Comparison of ENCODE assay signal across 18 cellular contexts in the genomic region with DNA sequence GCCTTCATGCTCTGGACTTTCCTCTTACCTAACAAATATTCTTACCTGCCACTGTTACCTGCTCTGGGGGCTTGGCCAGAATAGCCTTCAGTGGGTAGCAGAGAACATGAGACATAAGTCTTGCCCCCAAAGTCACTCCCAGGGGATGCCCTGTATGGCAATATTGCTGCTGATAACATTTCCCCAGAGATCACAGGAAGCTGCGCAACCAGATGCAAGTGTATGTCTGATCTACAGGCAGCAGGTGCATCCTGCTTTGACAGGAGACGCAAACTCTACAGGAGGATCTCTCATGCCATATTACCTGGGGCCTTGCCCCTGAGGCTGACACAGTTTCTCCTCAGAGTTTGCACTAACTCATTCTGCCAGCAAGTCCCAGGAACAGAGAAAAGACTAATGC.
DNase-seq lines count a peak whose midpoint lies in the region; ATAC-seq and TF ChIP-seq lines count a peak whose summit lies in the region.
"Had no signal": no experiment of that assay in that cellular context is flagged by ENCODE, and none has a peak within 500 bp of the region (broad histone marks: within the 10 kb centered on the region; RNA-seq: fewer than 3 reads in every experiment).

No MANE protein-coding gene starts in this region.

- no peak overlapping the region for H2AFZ ChIP-seq in hepatocyte

- no peak overlapping the region for H3K27ac ChIP-seq in hepatocyte
- H3K27ac ChIP-seq: A549, cardiac muscle cell, uterus had no signal

- H3K4me3 Mint-ChIP-seq in T-helper 17 cell (peak overlapping the region; percentile 78), progenitor cell of endocrine pancreas (ENCODE audit: low read depth) (no peak overlapping the region)

- no peak overlapping the region for H3K4me2 ChIP-seq in hepatocyte
- H3K4me2 ChIP-seq: A549 had no signal

- H3K27ac Mint-ChIP-seq in T-helper 17 cell (peak overlapping the region; percentile 96), progenitor cell of endocrine pancreas (no peak overlapping the region)

- 100% methylated on average over 2 of the region's 2 CpGs for WGBS in hepatocyte (ENCODE audit: low lambda C conversion rate, missing lambda C conversion rate)

- DNase-seq in NCI-H510A treated with DMSO at 0.1 percent for 48 hours (lab: John Stamatoyannopoulos, UW), result peak; percentile 41
- DNase-seq in NCI-H510A (lab: John Stamatoyannopoulos, UW), result no peak
- peak; percentile 95 for DNase-seq in Jurkat, Clone E6-1 (ENCODE audit: low read depth, low spot score)
- DNase-seq in T-helper 17 cell, result peak in 2 of 3 donors; percentile 32 to 34
- DNase-seq in NCI-H1694 treated with DMSO at 0.1 percent for 48 hours (lab: John Stamatoyannopoulos, UW), result no peak
- DNase-seq in hepatocyte (ENCODE audit: low spot score), result no peak
- DNase-seq in progenitor cell of endocrine pancreas (ENCODE audit: low spot score, unreplicated experiment), result no peak
- DNase-seq: activated CD4-positive, CD25-positive, alpha-beta regulatory T cell treated with anti-CD3 and anti-CD28 coated beads, Interleukin-2, amount 50 U/mL, for 72 hours; COR-L47; mesenchymal stem cell; NCI-H1092; PC-3; stimulated activated naive CD8-positive, alpha-beta T cell treated with anti-CD3 and anti-CD28 coated beads, Interleukin-15, Interleukin-2, amounts not matched to agents 100 U/mL and 50 U/mL, for 24 hours; SW 1271; uterus had no signal

- no peaks in the 10 kb centered on the region for H4K20me1 ChIP-seq in hepatocyte (ENCODE audit: insufficient read depth, poor library complexity, severe bottlenecking)

- H3K36me3 Mint-ChIP-seq in T-helper 17 cell (ENCODE audit: low read depth) (no peaks in the 10 kb centered on the region), progenitor cell of endocrine pancreas (ENCODE audit: insufficient read depth) (no peaks in the 10 kb centered on the region)

- H3K27me3 ChIP-seq in hepatocyte, result no peaks in the 10 kb centered on the region
- H3K27me3 ChIP-seq: cardiac muscle cell, uterus had no signal

- ATAC-seq in T-helper 17 cell, result peak; percentile 74
- ATAC-seq in esophagus mucosa, result peak; percentile 48
- ATAC-seq: A549; PC-3; stimulated activated naive CD8-positive, alpha-beta T cell treated with anti-CD3 and anti-CD28 coated beads, Interleukin-15, Interleukin-2, amounts not matched to agents 100 U/mL and 50 U/mL, for 24 hours had no signal

- peaks cover 3% of the 10 kb centered on the region for H3K9me3 Mint-ChIP-seq in progenitor cell of endocrine pancreas (ENCODE audit: low read depth)

- H3K36me3 ChIP-seq in hepatocyte (replicated peaks; ENCODE audit: insufficient read depth, low read depth), result no peaks in the 10 kb centered on the region
- H3K36me3 ChIP-seq: cardiac muscle cell, uterus had no signal

- no peak overlapping the region; the same call in 1 of the 2 replicates for H3K4me3 ChIP-seq in Jurkat, Clone E6-1 (ENCODE audit: low read length)
- no peak overlapping the region for H3K4me3 ChIP-seq in hepatocyte
- H3K4me3 ChIP-seq: A549, cardiac muscle cell, uterus had no signal

- no peaks in the 10 kb centered on the region for H3K4me1 ChIP-seq in hepatocyte (ENCODE audit: insufficient read depth)
- H3K4me1 ChIP-seq: A549, uterus had no signal

- no peaks in the 10 kb centered on the region for H3K27me3 Mint-ChIP-seq in T-helper 17 cell
- H3K27me3 Mint-ChIP-seq in progenitor cell of endocrine pancreas, result peaks cover 22% of the 10 kb centered on the region

- no peaks in the 10 kb centered on the region for H3K9me2 ChIP-seq in hepatocyte (replicated peaks; ENCODE audit: insufficient read depth)

- TF ChIP-seq CTCF in hepatocyte (IDR thresholded peaks at IDR 0.05; ENCODE audit: poor library complexity) (no peak), progenitor cell of endocrine pancreas (IDR thresholded peaks at IDR 0.05; ENCODE audit: unreplicated experiment) (no peak)

- peaks cover 52% of the 10 kb centered on the region for H3K4me1 Mint-ChIP-seq in T-helper 17 cell
- H3K4me1 Mint-ChIP-seq in progenitor cell of endocrine pancreas (ENCODE audit: low read depth), result no peaks in the 10 kb centered on the region

- no peaks in the 10 kb centered on the region for H3K9me3 ChIP-seq in T-helper 17 cell (ENCODE audit: control insufficient read depth, low read length, poor library complexity, severe bottlenecking)
- no peaks in the 10 kb centered on the region for H3K9me3 ChIP-seq in hepatocyte (ENCODE audit: low read depth)
- H3K9me3 ChIP-seq: uterus had no signal

- H3K79me2 ChIP-seq in hepatocyte, result no peaks in the 10 kb centered on the region

Comparison
In these comparisons a context has a peak if more than half of its experiments do, and no peak if none do; other contexts are left out.
1. DNase-seq: peak in NCI-H510A treated with DMSO at 0.1 percent for 48 hours (single experiment), Jurkat, Clone E6-1 (single experiment) and T-helper 17 cell (2 of 3); none in NCI-H510A (single experiment), NCI-H1694 treated with DMSO at 0.1 percent for 48 hours (single experiment), hepatocyte (single experiment) and progenitor cell of endocrine pancreas (single experiment).